ENCODE assay signal across 8 cellular contexts in the genomic region with DNA sequence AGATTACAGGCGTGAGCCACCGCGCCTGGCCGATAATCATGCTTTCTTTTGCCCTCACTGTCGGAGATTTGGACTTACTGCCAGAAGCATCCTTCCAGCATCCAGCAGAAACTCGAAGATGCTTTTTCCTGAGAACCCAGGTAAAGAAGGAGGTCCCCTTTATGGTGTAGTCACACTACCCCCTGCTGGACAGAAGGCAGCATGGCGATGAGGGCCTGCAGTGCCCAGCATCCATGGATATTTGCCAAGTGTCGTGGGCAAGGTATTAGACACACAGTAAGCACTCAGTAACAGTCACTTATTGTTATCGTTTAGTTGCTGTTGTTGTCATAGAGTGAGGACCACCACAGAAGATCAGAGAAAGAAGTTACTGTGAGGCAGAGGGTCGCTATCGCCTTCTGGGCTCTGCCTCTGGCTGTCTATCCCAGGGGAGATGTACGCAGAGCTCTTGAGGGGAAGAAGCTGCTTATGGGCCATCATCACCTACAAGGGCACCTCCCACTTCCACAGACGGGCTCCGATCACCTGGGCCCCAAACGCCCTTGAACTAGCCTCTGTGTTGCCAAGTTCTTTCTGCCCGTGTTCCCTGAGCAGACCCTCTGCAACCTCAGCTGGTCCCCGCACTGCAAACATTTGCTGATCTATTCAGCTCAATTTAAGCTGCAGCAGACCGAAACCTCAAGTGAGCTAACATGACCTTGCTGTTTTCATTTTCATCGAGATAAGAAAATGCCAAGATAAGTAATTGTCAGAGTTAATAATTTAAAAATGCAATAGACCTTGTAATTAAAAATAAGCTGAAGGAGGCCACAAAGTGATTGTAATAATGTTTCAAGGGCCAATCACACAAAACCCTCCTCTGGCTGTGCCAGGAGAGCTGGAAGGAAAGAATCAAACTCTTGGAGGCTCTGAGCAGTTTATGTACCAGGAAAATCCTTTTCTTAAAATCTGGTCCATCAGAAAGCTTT. TPM values are rescaled to one million over a fixed set of nuclear protein-coding genes. Genes with fewer than 3 reads are reported as not detected.
DNase-seq lines count a peak whose midpoint lies in the region; ATAC-seq and TF ChIP-seq lines count a peak whose summit lies in the region.

No MANE protein-coding gene starts in this region.

- peaks cover 4% of the 10 kb centered on the region for H3K4me1 ChIP-seq in osteoblast (ENCODE audit: insufficient read depth, low read length)

- ATAC-seq in GM18498 (IDR thresholded peaks at IDR 0.05; ENCODE audit: unreplicated experiment), result peak; percentile 61
- ATAC-seq in HG02571 (IDR thresholded peaks at IDR 0.05; ENCODE audit: unreplicated experiment), result no peak
- ATAC-seq in HG03045 (IDR thresholded peaks at IDR 0.05; ENCODE audit: unreplicated experiment), result no peak

- no peaks in the 10 kb centered on the region for H4K20me1 ChIP-seq in osteoblast (ENCODE audit: insufficient read depth, low read length)

- H3K36me3 ChIP-seq in osteoblast (ENCODE audit: insufficient read depth, low read length), result no peaks in the 10 kb centered on the region

- DNase-seq in AG09319 (ENCODE audit: extremely low read depth, low read depth) (no peak), NCI-H1694 treated with DMSO at 0.1 percent for 48 hours (lab: John Stamatoyannopoulos, UW) (peak; percentile 18), fibroblast of the conjunctiva (ENCODE audit: low read depth) (peak; percentile 33), osteoblast (ENCODE audit: insufficient read length, low spot score, missing footprints) (no peak)
- peak; percentile 20 to 25 for DNase-seq in activated CD4-positive, alpha-beta T cell treated with anti-CD3 and anti-CD28 coated beads, Interleukin-2, amount 50 U/mL, for 4 hours

- H3K27ac ChIP-seq in osteoblast (ENCODE audit: low read depth, low read length), result no peak overlapping the region

- no peaks in the 10 kb centered on the region for H3K27me3 ChIP-seq in osteoblast (ENCODE audit: insufficient read depth, low read length)

- H3K9me3 ChIP-seq in osteoblast (ENCODE audit: low read depth, low read length), result no peaks in the 10 kb centered on the region

- H3K79me2 ChIP-seq in osteoblast (ENCODE audit: insufficient read depth, low read length), result no peaks in the 10 kb centered on the region

- TF ChIP-seq CTCF in AG09319 (IDR thresholded peaks at IDR 0.05; ENCODE audit: low read depth, low read length) (peak; percentile 56), osteoblast (IDR thresholded peaks at IDR 0.05; ENCODE audit: extremely low read depth, low read depth, low read length) (peak; percentile 80)

- no peak overlapping the region for H2AFZ ChIP-seq in osteoblast (ENCODE audit: low read length)

- H3K4me2 ChIP-seq in osteoblast (ENCODE audit: insufficient read depth, low read length), result no peak overlapping the region

- H3K4me3 ChIP-seq in osteoblast (ENCODE audit: insufficient read depth, low read length), result no peak overlapping the region

RNA-seq across cellular contexts. Expression of gene C5orf15, which starts 23.9 kb away (rescaled TPM):
- total RNA-seq in osteoblast, result 68.4 and 77.2 TPM in 2 replicates

Comparison
In these comparisons a context has a peak if more than half of its experiments do, and no peak if none do; other contexts are left out.
1. DNase-seq: peak in NCI-H1694 treated with DMSO at 0.1 percent for 48 hours (single experiment), activated CD4-positive, alpha-beta T cell treated with anti-CD3 and anti-CD28 coated beads, Interleukin-2, amount 50 U/mL, for 4 hours (2 of 2) and fibroblast of the conjunctiva (single experiment); none in AG09319 (single experiment) and osteoblast (single experiment).